Comparison of ENCODE assay signal across 23 cellular contexts in genomic region chr15:70420421-70421196, GRCh38.
A peak's percentile ranks its signal among the peaks of the same experiment; 100 is the strongest.
DNase-seq lines count a peak whose midpoint lies in the region; ATAC-seq, FAIRE-seq and TF ChIP-seq lines count a peak whose summit lies in the region.
"Had no signal": no experiment of that assay in that cellular context is flagged by ENCODE, and none has a peak within 500 bp of the region (broad histone marks: within the 10 kb centered on the region; RNA-seq: fewer than 3 reads in every experiment).

No MANE protein-coding gene starts in this region.

- FAIRE-seq in HepG2 (lab: Jason Lieb, UNC), result no peak
- FAIRE-seq: GM19239 had no signal

- DNase-seq in ELF-1 (ENCODE audit: low read depth, low spot score), result peak; percentile 67
- peak; percentile 61 for DNase-seq in H9
- DNase-seq in WTC11 (ENCODE audit: low spot score), result peak; percentile 49
- DNase-seq in HepG2 (ENCODE audit: low spot score), result no peak
- no peak for DNase-seq in cardiac septum (ENCODE audit: low spot score)
- DNase-seq in activated CD4-positive, alpha-beta T cell treated with anti-CD3 and anti-CD28 coated beads for 1 hour, result no peak
- DNase-seq: activated CD4-positive, alpha-beta T cell treated with anti-CD3 and anti-CD28 coated beads, Interleukin-2, amount 50 U/mL, for 1 hour; aorta; caudate nucleus; CD4-positive, CD25-positive, alpha-beta regulatory T cell; hypothalamus; KG1; NCI-H1930; stimulated activated CD8-positive, alpha-beta memory T cell treated with anti-CD3 and anti-CD28 coated beads, Interleukin-4, amount 100 ng/mL, for 48 hours; T-helper 9 cell had no signal

- H3K4me2 ChIP-seq in H9 (ENCODE audit: insufficient read depth, insufficient read length, low read length) (peak overlapping the region; percentile 17), HepG2 (ENCODE audit: low read depth, low read length) (no peak overlapping the region)

- H3K23ac ChIP-seq in H9 (ENCODE audit: insufficient read length, low read depth, low read length), result no peak overlapping the region

- H3K79me2 ChIP-seq in H9 (ENCODE audit: insufficient read depth, low read length) (no peaks in the 10 kb centered on the region), HepG2 (ENCODE audit: insufficient read depth, low read length) (no peaks in the 10 kb centered on the region)

- H3K36me3 Mint-ChIP-seq in H9 (ENCODE audit: insufficient read depth in 1 of 3, low read depth in 3 of 3), result no peaks in the 10 kb centered on the region
- no peaks in the 10 kb centered on the region for H3K36me3 Mint-ChIP-seq in WTC11
- H3K36me3 Mint-ChIP-seq: activated naive CD8-positive, alpha-beta T cell; CD4-positive, CD25-positive, alpha-beta regulatory T cell had no signal

- no peak overlapping the region for H2BK120ac ChIP-seq in H9 (ENCODE audit: low read depth, low read length, poor library complexity, severe bottlenecking)

- no peak overlapping the region for H4K8ac ChIP-seq in H9 (replicated peaks; ENCODE audit: insufficient read length, low read depth, low read length)

- intact Hi-C loops in HepG2 (cut with micrococcal nuclease; ENCODE audit: unreplicated experiment) (no loop called here), cardiac septum (cut with DNase I) (no loop called here)

- no peak overlapping the region for H3K27ac Mint-ChIP-seq in H9
- no peak overlapping the region for H3K27ac Mint-ChIP-seq in WTC11
- H3K27ac Mint-ChIP-seq: activated naive CD8-positive, alpha-beta T cell; activated T-helper 17 cell treated with anti-CD3 and anti-CD28 coated beads, Interleukin-2, amount 50 U/mL, for 72 hours; CD4-positive, CD25-positive, alpha-beta regulatory T cell; dendritic cell treated with granulocyte-macrophage colony-stimulating factor and Interleukin-4, amounts not matched to agents 40 ng/mL and 50 ng/mL, for 4 days had no signal

- in situ Hi-C loops in HepG2 (cut with HindIII; ENCODE audit: extremely low pct_ligation_motif_present, low pct_unique_long_range_greater_than_20kb), result no loop called here

- no peaks in the 10 kb centered on the region for H3K36me3 ChIP-seq in HepG2 (replicated peaks in 1 of 2; ENCODE audit: control insufficient read depth in 1 of 2, insufficient read depth in 2 of 2, low read length in 2 of 2)
- H3K36me3 ChIP-seq: prostate gland, stomach, WERI-Rb-1 had no signal

- H2BK12ac ChIP-seq in H9 (ENCODE audit: insufficient read length, low read depth, low read length), result no peak overlapping the region

- H3K27ac ChIP-seq in H9 (ENCODE audit: insufficient read length, low read depth, low read length), result no peak overlapping the region
- H3K27ac ChIP-seq in HepG2 (ENCODE audit: extremely low read length, insufficient read depth, low read length), result no peak overlapping the region
- H3K27ac ChIP-seq: prostate gland, WERI-Rb-1 had no signal

- H4K91ac ChIP-seq in H9 (ENCODE audit: insufficient read length, low read depth, low read length), result no peak overlapping the region

- peak; percentile 95 for ATAC-seq in WTC11
- ATAC-seq in HepG2, result no peak
- ATAC-seq in GM18868 (IDR thresholded peaks at IDR 0.05; ENCODE audit: unreplicated experiment), result no peak
- ATAC-seq: activated T-helper 17 cell treated with anti-CD3 and anti-CD28 coated beads, Interleukin-2, amount 50 U/mL, for 72 hours had no signal

- TF ChIP-seq EP300 in HepG2 (IDR thresholded peaks at IDR 0.05; ENCODE audit: low read depth in 2 of 2, low read length in 2 of 2) (no peak), HepG2 (CRISPR knock-in tag; IDR thresholded peaks at IDR 0.05; ENCODE audit: borderline replicate concordance) (no peak)

- TF ChIP-seq RAD21 in HepG2 (CRISPR knock-in tag; IDR thresholded peaks at IDR 0.05), result no peak

- TF ChIP-seq CTCF in H9 (conservative IDR thresholded peaks at IDR 0.05) (no peak), WTC11 (IDR thresholded peaks at IDR 0.05) (no peak), HepG2 (CRISPR knock-in tag; IDR thresholded peaks at IDR 0.05) (no peak)

- no peaks in the 10 kb centered on the region; a peak in 4 of 5 replicates for H3K9me3 Mint-ChIP-seq in H9
- H3K9me3 Mint-ChIP-seq in WTC11, result peaks cover 7% of the 10 kb centered on the region
- H3K9me3 Mint-ChIP-seq: activated T-helper 17 cell treated with anti-CD3 and anti-CD28 coated beads, Interleukin-2, amount 50 U/mL, for 72 hours; dendritic cell treated with granulocyte-macrophage colony-stimulating factor and Interleukin-4, amounts not matched to agents 40 ng/mL and 50 ng/mL, for 4 days had no signal

- H3T11ph ChIP-seq in H9 (ENCODE audit: low read length), result no peak overlapping the region

- H3K9ac ChIP-seq in H9 (ENCODE audit: extremely low read depth, insufficient read length, low read length), result no peak overlapping the region
- H3K9ac ChIP-seq in HepG2 (ENCODE audit: insufficient read depth, low read depth, low read length), result no peak overlapping the region

- no peak overlapping the region for H2BK15ac ChIP-seq in H9 (ENCODE audit: low read depth, low read length)

- CTCF ChIA-PET in WTC11 (lab: Charles Lee) (interaction anchor here (1.0 to 1.7 kb wide), 2 partner anchors 44 to 47 kb away, joined by 3 to 9 read pairs; no protein-coding TSS in a partner anchor), HepG2 (lab: Yijun Ruan, JAX; ENCODE audit: low intra/inter-chr PET ratio, low total read pairs) (no interaction called here)

- no peaks in the 10 kb centered on the region for H4K20me1 ChIP-seq in H9 (ENCODE audit: control insufficient read depth, insufficient read depth, insufficient read length)
- no peaks in the 10 kb centered on the region for H4K20me1 ChIP-seq in HepG2 (ENCODE audit: insufficient read depth, low read length)

- H3K9me3 ChIP-seq in H9 (ENCODE audit: control insufficient read depth, low read depth, low read length), result no peaks in the 10 kb centered on the region
- no peaks in the 10 kb centered on the region for H3K9me3 ChIP-seq in HepG2 (ENCODE audit: low read length)
- H3K9me3 ChIP-seq: prostate gland, stomach had no signal

- no peaks in the 10 kb centered on the region for H3K79me1 ChIP-seq in H9 (ENCODE audit: insufficient read depth, low read depth, low read length, poor library complexity, severe bottlenecking)

- H3K23me2 ChIP-seq in H9 (ENCODE audit: insufficient read length, low read depth, low read length, poor library complexity, severe bottlenecking), result no peaks in the 10 kb centered on the region

- BruUV-seq in HepG2 (replicated peaks; lab: Mats Ljungman, UMichigan), result no TSS peak

- no peak overlapping the region for H2BK20ac ChIP-seq in H9 (ENCODE audit: low read depth, low read length, poor library complexity, severe bottlenecking)

- H2BK5ac ChIP-seq in H9 (ENCODE audit: insufficient read length, low read length), result no peak overlapping the region

- no peak overlapping the region for H4K5ac ChIP-seq in H9 (ENCODE audit: insufficient read length, low read depth, low read length)

- H3K14ac ChIP-seq in H9 (ENCODE audit: insufficient read depth, low read length), result no peak overlapping the region

- POLR2A ChIA-PET in WTC11 (lab: Charles Lee) (no interaction called here), HepG2 (lab: Yijun Ruan, JAX) (no interaction called here)

- no peak overlapping the region for H2AK5ac ChIP-seq in H9 (ENCODE audit: insufficient read length, low read length)

- no peak for TF ChIP-seq POLR2A in HepG2 (IDR thresholded peaks at IDR 0.05; ENCODE audit: insufficient read depth in 1 of 2, low read depth in 2 of 2, low read length in 2 of 2)

- no CpG with 5 or more reads among the region's 6 CpGs for WGBS in H9 (ENCODE audit: extremely low coverage, insufficient read length, low lambda C conversion rate)
- WGBS in HepG2 (ENCODE audit: low lambda C conversion rate), result 60% methylated on average over 5 of the region's 6 CpGs

- H3K4ac ChIP-seq in H9 (ENCODE audit: low read depth, low read length), result no peak overlapping the region

- H3K4me3 ChIP-seq in HepG2 (replicated peaks in 1 of 3; ENCODE audit: insufficient read depth in 1 of 3, low read depth in 2 of 3, low read length in 3 of 3), result no peak overlapping the region
- H3K4me3 ChIP-seq: prostate gland, stomach had no signal

- H3K4me1 ChIP-seq in H9 (ENCODE audit: insufficient read depth, low read length), result no peaks in the 10 kb centered on the region; the same call in 1 of the 2 replicates
- H3K4me1 ChIP-seq in HepG2 (ENCODE audit: insufficient read depth, low read length), result peaks cover 23% of the 10 kb centered on the region

- H3K18ac ChIP-seq in H9 (ENCODE audit: insufficient read length, low read depth, low read length), result no peak overlapping the region

- H3K27me3 Mint-ChIP-seq in H9 (ENCODE audit: low read depth) (peaks cover 13% of the 10 kb centered on the region), WTC11 (ENCODE audit: low read depth) (no peaks in the 10 kb centered on the region; the same call in none of the 2 replicates)

- H3K4me3 Mint-ChIP-seq in H9 (no peak overlapping the region), WTC11 (no peak overlapping the region)
- H3K4me3 Mint-ChIP-seq: activated naive CD8-positive, alpha-beta T cell; activated T-helper 17 cell treated with anti-CD3 and anti-CD28 coated beads, Interleukin-2, amount 50 U/mL, for 72 hours; CD4-positive, CD25-positive, alpha-beta regulatory T cell; dendritic cell treated with granulocyte-macrophage colony-stimulating factor and Interleukin-4, amounts not matched to agents 40 ng/mL and 50 ng/mL, for 4 days had no signal

- H3K4me1 Mint-ChIP-seq in H9 (peaks cover 19 to 20% of the 10 kb centered on the region in 2 experiments), WTC11 (peaks cover 11% of the 10 kb centered on the region)

- peak overlapping the region; percentile 91 for H2AFZ ChIP-seq in H9 (ENCODE audit: low read length)
- no peak overlapping the region for H2AFZ ChIP-seq in HepG2 (ENCODE audit: low read length)

- H3K27me3 ChIP-seq in H9 (ENCODE audit: insufficient read depth, low read length) (no peaks in the 10 kb centered on the region), HepG2 (ENCODE audit: control insufficient read depth in 1 of 2, insufficient read depth in 2 of 2, low read length in 2 of 2) (peaks cover 0 to 4% of the 10 kb centered on the region in 2 experiments; a peak in 1 of 5 replicates)
- H3K27me3 ChIP-seq: stomach had no signal

- H3K56ac ChIP-seq in H9 (ENCODE audit: insufficient read length, low read depth, low read length), result no peak overlapping the region

TF ChIP-seq in WTC11, 78 proteins besides CTCF, POLR2A, EP300 and RAD21 (continues in another document):
- no peak for TF ChIP-seq ZMAT4 (CRISPR knock-in tag; IDR thresholded peaks at IDR 0.05)

TF ChIP-seq in HepG2, 621 proteins besides CTCF, POLR2A, EP300 and RAD21:
- peak; percentile 56; the same call in 1 of the 2 replicates for TF ChIP-seq ZNF143 (CRISPR knock-in tag; IDR thresholded peaks at IDR 0.05)
- no peak for TF ChIP-seq NCOA2 (CRISPR knock-in tag; IDR thresholded peaks at IDR 0.05)
- TF ChIP-seq NFYB (CRISPR knock-in tag; IDR thresholded peaks at IDR 0.05), result peak; percentile 57; the same call in 1 of the 2 replicates
- peak; percentile 77 for TF ChIP-seq THAP11 (CRISPR knock-in tag; IDR thresholded peaks at IDR 0.05)

Comparison
In these comparisons a context has a peak if more than half of its experiments do, and no peak if none do; other contexts are left out.
1. DNase-seq: peak in ELF-1 (single experiment), H9 (single experiment) and WTC11 (single experiment); none in HepG2 (single experiment), cardiac septum (single experiment) and activated CD4-positive, alpha-beta T cell treated with anti-CD3 and anti-CD28 coated beads for 1 hour (single experiment).